In genomic region chr3:101635954-101636798, GRCh38 we compare ENCODE assay signal across 8 cellular contexts. TPM values are rescaled to one million over a fixed set of nuclear protein-coding genes. Genes with fewer than 3 reads are reported as not detected.
DNase-seq lines count a peak whose midpoint lies in the region; ATAC-seq and FAIRE-seq lines count a peak whose summit lies in the region.

No MANE protein-coding gene starts in this region.

- ATAC-seq in GM19397 (IDR thresholded peaks at IDR 0.05; ENCODE audit: unreplicated experiment) = peak; percentile 86
- peak; percentile 80 for ATAC-seq in HG03457 (IDR thresholded peaks at IDR 0.05; ENCODE audit: unreplicated experiment)

- DNase-seq in COR-L47 (lab: John Stamatoyannopoulos, UW) = peak; percentile 16
- DNase-seq in RCC 7860 (ENCODE audit: low spot score) = peak; percentile 18
- peak; percentile 26 for DNase-seq in activated T-helper 1 cell treated with Interleukin-2 at 50 U/mL for 16 hours (ENCODE audit: low read depth)
- DNase-seq in glomerular endothelial cell (ENCODE audit: extremely low read depth, low read depth, low spot score) = peak; percentile 5
- DNase-seq in retina = peak; percentile 21
- no peak for DNase-seq in NCI-H345 treated with DMSO at 0.1 percent for 48 hours (lab: John Stamatoyannopoulos, UW; ENCODE audit: unreplicated experiment)

- no peak for FAIRE-seq in RCC 7860 (lab: Jason Lieb, UNC)

RNA-seq across cellular contexts. Expression of gene ZBTB11, which starts 40.8 kb away (rescaled TPM):
- 12.2 and 15.9 TPM in 2 replicates for total RNA-seq in glomerular endothelial cell

RNA-seq across cellular contexts. Expression of gene RPL24, which starts 50.3 kb away (rescaled TPM):
- total RNA-seq in glomerular endothelial cell = 1,046 and 1,546 TPM in 2 replicates
